ENCODE assay signal across 8 cellular contexts in genomic region chr20:36273414-36274247, GRCh38. TPM values are rescaled to one million over a fixed set of nuclear protein-coding genes. Genes with fewer than 3 reads are reported as not detected.
A peak's percentile ranks its signal among the peaks of the same experiment; 100 is the strongest.
DNase-seq lines count a peak whose midpoint lies in the region; TF ChIP-seq lines count a peak whose summit lies in the region.

No MANE protein-coding gene starts in this region.

- H3K9me3 ChIP-seq in uterus, result no peaks in the 10 kb centered on the region

- no peaks in the 10 kb centered on the region for H3K27me3 ChIP-seq in uterus

- H3K36me3 ChIP-seq in uterus, result no peaks in the 10 kb centered on the region

- no peaks in the 10 kb centered on the region for H3K4me1 ChIP-seq in uterus

- intact Hi-C loops in uterus (cut with DNase I; ENCODE audit: low total_unique reads), result no loop called here

- DNase-seq in stimulated activated CD4-positive, alpha-beta T cell treated with anti-CD3 and anti-CD28 coated beads, Interleukin-15, amount 100 ng/mL, for 24 hours, result peak; percentile 20
- DNase-seq in stimulated activated CD4-positive, alpha-beta T cell treated with anti-CD3 and anti-CD28 coated beads, Interleukin-4, amount 100 ng/mL, for 24 hours, result no peak
- DNase-seq in RPMI8226, result peak; percentile 68
- DNase-seq in fibroblast of the aortic adventitia (ENCODE audit: low read depth), result peak; percentile 43
- no peak for DNase-seq in uterus
- DNase-seq in foreskin melanocyte, result no peak
- DNase-seq in retina, result no peak
- no peak for DNase-seq in putamen (ENCODE audit: low spot score)

- no peak overlapping the region for H3K27ac ChIP-seq in uterus

- no peak overlapping the region for H3K4me3 ChIP-seq in fibroblast of the aortic adventitia (ENCODE audit: low read depth, low read length)
- no peak overlapping the region for H3K4me3 ChIP-seq in uterus

- peak; percentile 38 for TF ChIP-seq CTCF in fibroblast of the aortic adventitia (IDR thresholded peaks at IDR 0.05; ENCODE audit: insufficient read depth, low read length)
- TF ChIP-seq CTCF in uterus (IDR thresholded peaks at IDR 0.05), result no peak

- no peak for TF ChIP-seq POLR2A in uterus (IDR thresholded peaks at IDR 0.05)

RNA-seq across cellular contexts. Expression of gene DLGAP4, which starts 32.5 kb away (rescaled TPM):
- total RNA-seq in fibroblast of the aortic adventitia (ENCODE audit: low replicate concordance) (9.5 and 19.5 TPM in 2 replicates), uterus (100 to 1,000 TPM in 2 of 4 donors, 10 to 100 TPM in 2; 38.6 to 193 (median 80.5) TPM)

RNA-seq across cellular contexts. Expression of gene AAR2, which starts 37.4 kb away (rescaled TPM):
- total RNA-seq in fibroblast of the aortic adventitia (ENCODE audit: low replicate concordance) (23.5 and 38.3 TPM in 2 replicates), uterus (10 to 100 TPM; 20.9 to 33.3 (median 25.2) TPM)

Comparison
In these comparisons a context has a peak if more than half of its experiments do, and no peak if none do; other contexts are left out.
1. DNase-seq: peak in stimulated activated CD4-positive, alpha-beta T cell treated with anti-CD3 and anti-CD28 coated beads, Interleukin-15, amount 100 ng/mL, for 24 hours (single experiment), RPMI8226 (single experiment) and fibroblast of the aortic adventitia (single experiment); none in stimulated activated CD4-positive, alpha-beta T cell treated with anti-CD3 and anti-CD28 coated beads, Interleukin-4, amount 100 ng/mL, for 24 hours (single experiment), uterus (0 of 2), foreskin melanocyte (single experiment), retina (single experiment) and putamen (single experiment).